In the genomic region with DNA sequence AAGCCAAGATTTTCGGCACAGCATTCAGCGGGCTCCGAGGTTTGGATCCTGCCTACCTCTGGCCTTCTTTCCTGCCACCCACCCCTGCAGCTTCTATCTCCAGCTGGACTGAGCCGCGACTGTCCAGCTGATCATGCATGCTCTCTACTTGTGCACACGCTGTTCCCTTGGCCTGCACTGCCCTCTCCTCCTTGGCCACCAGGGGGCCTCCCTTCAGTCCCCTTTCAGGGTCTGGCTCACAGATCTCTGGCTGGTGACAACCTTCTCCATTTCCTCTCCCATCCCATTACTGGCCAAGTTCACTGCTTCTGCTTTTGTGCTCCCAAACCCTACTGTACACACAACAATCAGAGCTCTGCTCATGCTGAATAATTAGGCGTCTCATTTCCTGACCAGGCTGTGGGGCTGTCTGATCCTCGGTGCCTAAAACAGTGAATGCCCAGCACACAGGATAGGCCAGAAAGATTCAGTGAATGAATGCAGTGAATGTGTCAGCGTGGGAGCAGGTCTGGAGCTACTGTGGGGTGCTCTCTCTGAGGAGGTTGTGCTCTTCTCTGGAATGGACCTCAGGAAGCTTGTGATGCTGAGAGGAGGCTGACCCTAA, we compare ENCODE assay signal across 8 cellular contexts.
DNase-seq lines count a peak whose midpoint lies in the region; ATAC-seq and TF ChIP-seq lines count a peak whose summit lies in the region.

No MANE protein-coding gene starts in this region.

- H3K79me2 ChIP-seq in smooth muscle cell (ENCODE audit: low read depth): no peaks in the 10 kb centered on the region

- no peak overlapping the region for H3K9ac ChIP-seq in smooth muscle cell (ENCODE audit: low read depth)

- WGBS in adrenal gland, 4 donors: 65 to 67% (median 66%) methylated on average over 8 to 9 of the region's 9 CpGs
- 40% methylated on average over 9 of the region's 9 CpGs for WGBS in right cardiac atrium
- WGBS in smooth muscle cell (ENCODE audit: low lambda C conversion rate): 46% methylated on average over 9 of the region's 9 CpGs

- intact Hi-C loops in Caco-2 (cut with micrococcal nuclease; ENCODE audit: unreplicated experiment): loop anchor here (1.0 kb wide), 3 partner anchors 33 to 163 kb away; no protein-coding TSS in a partner anchor
- intact Hi-C loops in adrenal gland (cut with DNase I): no loop called here
- intact Hi-C loops in right cardiac atrium (cut with DNase I): loop anchor here in 1 of 4 donors (10.0 kb wide), 1 partner anchor 166 kb away; no protein-coding TSS in a partner anchor

- peaks cover 20% of the 10 kb centered on the region for H3F3A ChIP-seq in smooth muscle cell (ENCODE audit: low read depth)

- H3K36me3 ChIP-seq in Caco-2 (ENCODE audit: control insufficient read depth, insufficient read depth, low read length) (no peaks in the 10 kb centered on the region), adrenal gland (replicated peaks in 1 of 2) (no peaks in the 10 kb centered on the region), smooth muscle cell (ENCODE audit: low read depth) (no peaks in the 10 kb centered on the region)
- H3K36me3 ChIP-seq in CD8-positive, alpha-beta memory T cell (ENCODE audit: insufficient read depth, low read length): no peaks in the 10 kb centered on the region

- CTCF ChIA-PET in Caco-2 (lab: Charles Lee): interaction anchor here (0.6 to 2.3 kb wide), 11 partner anchors 9 to 478 kb away, joined by 3 to 14 read pairs (median 4); no protein-coding TSS in a partner anchor
- CTCF ChIA-PET in CD8-positive, alpha-beta memory T cell (lab: Charles Lee): no interaction called here

- H3K4me1 Mint-ChIP-seq in Caco-2 (ENCODE audit: low read depth, unreplicated experiment): peaks cover 17% of the 10 kb centered on the region
- no peaks in the 10 kb centered on the region for H3K4me1 Mint-ChIP-seq in CD8-positive, alpha-beta memory T cell

- H3K4me3 Mint-ChIP-seq in Caco-2 (ENCODE audit: unreplicated experiment): no peak overlapping the region
- H3K4me3 Mint-ChIP-seq in CD8-positive, alpha-beta memory T cell: no peak overlapping the region

- no peaks in the 10 kb centered on the region for H3K27me3 ChIP-seq in Caco-2 (replicated peaks; ENCODE audit: control insufficient read depth, insufficient read depth, low read length)
- no peaks in the 10 kb centered on the region for H3K27me3 ChIP-seq in adrenal gland
- H3K27me3 ChIP-seq in right cardiac atrium (ENCODE audit: control insufficient read depth, insufficient read depth): no peaks in the 10 kb centered on the region
- H3K27me3 ChIP-seq in smooth muscle cell (ENCODE audit: low read depth): no peaks in the 10 kb centered on the region
- H3K27me3 ChIP-seq in CD8-positive, alpha-beta memory T cell (ENCODE audit: insufficient read depth, low read length, poor library complexity, severe bottlenecking): no peaks in the 10 kb centered on the region

- peak overlapping the region in 2 of 5 donors; percentile 7 to 65 for H3K27ac ChIP-seq in adrenal gland
- no peak overlapping the region for H3K27ac ChIP-seq in right cardiac atrium (ENCODE audit: low read length)
- H3K27ac ChIP-seq in smooth muscle cell (ENCODE audit: low read depth): no peak overlapping the region
- no peak overlapping the region for H3K27ac ChIP-seq in CD8-positive, alpha-beta memory T cell (ENCODE audit: low read depth, low read length)

- no peak overlapping the region for H3K4me3 ChIP-seq in Caco-2 (ENCODE audit: low read depth, low read length)
- H3K4me3 ChIP-seq in adrenal gland: no peak overlapping the region
- H3K4me3 ChIP-seq in right cardiac atrium (ENCODE audit: low read length): no peak overlapping the region
- no peak overlapping the region for H3K4me3 ChIP-seq in smooth muscle cell
- H3K4me3 ChIP-seq in CD8-positive, alpha-beta memory T cell (ENCODE audit: low read length): no peak overlapping the region

- peaks cover 8% of the 10 kb centered on the region; the same call in 1 of the 2 replicates for H3K4me1 ChIP-seq in Caco-2
- H3K4me1 ChIP-seq in adrenal gland (replicated peaks in 1 of 2): peaks cover 4 to 12% of the 10 kb centered on the region in 2 donors
- H3K4me1 ChIP-seq in right cardiac atrium (ENCODE audit: control insufficient read depth, insufficient read depth, low read length): peaks cover 18% of the 10 kb centered on the region
- H3K4me1 ChIP-seq in smooth muscle cell (ENCODE audit: low read depth): peaks cover 28% of the 10 kb centered on the region
- H3K4me1 ChIP-seq in CD8-positive, alpha-beta memory T cell (ENCODE audit: insufficient read depth, low read length): no peaks in the 10 kb centered on the region

- no peaks in the 10 kb centered on the region for H4K20me1 ChIP-seq in smooth muscle cell (ENCODE audit: low read depth)

- POLR2A ChIA-PET in Caco-2 (lab: Charles Lee): no interaction called here
- POLR2A ChIA-PET in CD8-positive, alpha-beta memory T cell (lab: Charles Lee): no interaction called here

- no peaks in the 10 kb centered on the region for H3K9me3 ChIP-seq in Caco-2
- no peaks in the 10 kb centered on the region for H3K9me3 ChIP-seq in adrenal gland (replicated peaks in 1 of 3)
- H3K9me3 ChIP-seq in right cardiac atrium (ENCODE audit: control insufficient read depth, low read length): no peaks in the 10 kb centered on the region
- no peaks in the 10 kb centered on the region for H3K9me3 ChIP-seq in smooth muscle cell (replicated peaks; ENCODE audit: low read depth)
- H3K9me3 ChIP-seq in CD8-positive, alpha-beta memory T cell (ENCODE audit: low read length): no peaks in the 10 kb centered on the region

- no peak overlapping the region for H3K27ac Mint-ChIP-seq in Caco-2 (ENCODE audit: unreplicated experiment)
- peak overlapping the region in 1 of 8 donors; percentile 58 for H3K27ac Mint-ChIP-seq in CD8-positive, alpha-beta memory T cell

- H3K36me3 Mint-ChIP-seq in Caco-2 (ENCODE audit: insufficient read depth, unreplicated experiment): no peaks in the 10 kb centered on the region
- no peaks in the 10 kb centered on the region for H3K36me3 Mint-ChIP-seq in CD8-positive, alpha-beta memory T cell

- BruUV-seq in Caco-2 (replicated peaks; lab: Mats Ljungman, UMichigan): no TSS peak

- H2AFZ ChIP-seq in smooth muscle cell (ENCODE audit: low read depth): no peak overlapping the region

- peak; percentile 85 for ATAC-seq in GM19372 (IDR thresholded peaks at IDR 0.05; ENCODE audit: low read depth, unreplicated experiment)
- peak; percentile 90 for ATAC-seq in HG03378 (IDR thresholded peaks at IDR 0.05; ENCODE audit: unreplicated experiment)
- ATAC-seq in right cardiac atrium: peak; percentile 89

- H3K27me3 Mint-ChIP-seq in Caco-2 (ENCODE audit: insufficient read depth, unreplicated experiment): no peaks in the 10 kb centered on the region
- H3K27me3 Mint-ChIP-seq in CD8-positive, alpha-beta memory T cell: peaks cover 8% of the 10 kb centered on the region in 2 donors

- peak; percentile 99 for TF ChIP-seq CTCF in Caco-2 (IDR thresholded peaks at IDR 0.05; ENCODE audit: insufficient read depth in 1 of 2, low read depth in 1 of 2, low read length in 1 of 2, severe bottlenecking in 1 of 2, unreplicated experiment in 1 of 2)
- TF ChIP-seq CTCF in adrenal gland (IDR thresholded peaks at IDR 0.05): peak; percentile 67 to 84 (median 82)
- TF ChIP-seq CTCF in smooth muscle cell (IDR thresholded peaks at IDR 0.05; ENCODE audit: borderline replicate concordance, insufficient read depth, poor library complexity, severe bottlenecking): peak; percentile 91

- no peaks in the 10 kb centered on the region for H3K9me3 Mint-ChIP-seq in Caco-2 (ENCODE audit: unreplicated experiment)
- H3K9me3 Mint-ChIP-seq in CD8-positive, alpha-beta memory T cell: no peaks in the 10 kb centered on the region

- TF ChIP-seq POLR2A in adrenal gland (IDR thresholded peaks at IDR 0.05): no peak

- DNase-seq in Caco-2 (peak; percentile 74 to 83), NOMO-1 (lab: John Stamatoyannopoulos, UW; ENCODE audit: unreplicated experiment in 2 of 2) (peak; percentile 73 to 90), adrenal gland (peak; percentile 63 to 83 (median 69)), right cardiac atrium (peak; percentile 82 to 92 (median 90)), smooth muscle cell (lab: John Stamatoyannopoulos, UW; ENCODE audit: unreplicated experiment) (peak; percentile 39)
- DNase-seq in CD8-positive, alpha-beta memory T cell: no peak

- peak overlapping the region; percentile 7 for H3K4me2 ChIP-seq in smooth muscle cell

Comparison
In these comparisons a context has a peak if more than half of its experiments do, and no peak if none do; other contexts are left out.
1. DNase-seq: peak in Caco-2 (2 of 2), NOMO-1 (2 of 2), adrenal gland (7 of 7), right cardiac atrium (3 of 3) and smooth muscle cell (single experiment); none in CD8-positive, alpha-beta memory T cell (0 of 5).
2. Peak in every context shown above with its lines, with median percentiles within 50 percentile points of each other: CTCF ChIP-seq and ATAC-seq.